In the genomic region with DNA sequence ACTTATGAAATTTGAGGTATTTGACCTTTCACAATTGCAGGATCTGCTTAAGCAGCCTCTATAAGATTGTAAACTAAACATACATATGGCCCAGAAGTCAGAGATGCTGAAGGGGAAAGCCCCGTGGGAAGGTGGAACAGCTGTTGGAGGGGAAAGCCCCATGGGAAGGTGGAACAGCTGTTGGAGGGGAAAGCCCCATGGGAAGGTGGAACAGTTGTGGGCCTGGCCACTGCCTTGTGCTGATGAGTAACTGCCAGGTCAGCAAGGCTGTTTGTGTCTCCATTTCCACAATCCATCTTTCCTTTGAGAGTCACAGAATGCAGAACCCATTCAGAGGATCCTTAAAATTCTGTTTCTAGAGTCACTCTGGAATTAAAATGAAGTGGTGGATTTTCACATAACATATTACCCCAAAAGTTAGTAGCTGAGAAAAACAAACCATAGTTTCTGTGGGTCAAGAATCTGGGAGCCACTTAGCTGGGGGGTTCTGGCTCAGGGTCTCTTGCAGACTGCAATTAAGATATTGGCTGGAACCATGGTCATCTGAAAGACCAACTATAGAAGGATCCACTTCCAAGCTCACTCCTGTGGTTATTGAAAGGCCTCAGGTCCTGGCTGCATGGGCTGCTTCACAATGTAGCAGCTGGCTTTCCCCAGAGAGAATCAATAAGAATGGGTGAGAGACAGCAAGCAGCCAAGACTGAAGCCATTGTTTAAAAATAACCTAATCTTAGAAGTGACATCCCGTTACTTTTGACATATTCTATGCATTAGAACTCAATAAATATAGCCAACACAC, we compare ENCODE assay signal across 13 cellular contexts.
DNase-seq lines count a peak whose midpoint lies in the region; ATAC-seq and TF ChIP-seq lines count a peak whose summit lies in the region.
"Had no signal": no experiment of that assay in that cellular context is flagged by ENCODE, and none has a peak within 500 bp of the region (broad histone marks: within the 10 kb centered on the region; RNA-seq: fewer than 3 reads in every experiment).

No MANE protein-coding gene starts in this region.

- WGBS in heart left ventricle, 4 donors: 49 to 67% (median 60%) methylated on average over 2 of the region's 2 CpGs

- H3K27me3 ChIP-seq in heart left ventricle: no peaks in the 10 kb centered on the region
- H3K27me3 ChIP-seq in effector memory CD4-positive, alpha-beta T cell (replicated peaks; ENCODE audit: control insufficient read depth, insufficient read depth, low read length, poor library complexity, severe bottlenecking): no peaks in the 10 kb centered on the region

- TF ChIP-seq POLR2A in heart left ventricle (IDR thresholded peaks at IDR 0.05): no peak

- H3K4me3 Mint-ChIP-seq in activated naive CD4-positive, alpha-beta T cell treated with anti-CD3 and anti-CD28 coated beads for 36 hours: no peak overlapping the region
- no peak overlapping the region for H3K4me3 Mint-ChIP-seq in activated naive CD4-positive, alpha-beta T cell treated with anti-CD3 and anti-CD28 coated beads, Interleukin-2, amount 10 ng/mL, durations not matched to agents 7 days and 5 days
- H3K4me3 Mint-ChIP-seq in Calu3 (ENCODE audit: low read depth, unreplicated experiment): no peak overlapping the region
- H3K4me3 Mint-ChIP-seq: CD8-positive, alpha-beta T cell; central memory CD8-positive, alpha-beta T cell; T-helper 1 cell treated with Interleukin-12 subunit alpha and Interleukin-12 subunit beta and Interleukin-4 antibody, amounts not matched to agents 30 μg/mL and 1 μg/mL, for 36 hours had no signal

- DNase-seq in activated naive CD4-positive, alpha-beta T cell treated with anti-CD3 and anti-CD28 coated beads for 36 hours: peak; percentile 64
- DNase-seq in activated naive CD4-positive, alpha-beta T cell treated with anti-CD3 and anti-CD28 coated beads, Interleukin-2, amount 10 ng/mL, durations not matched to agents 7 days and 5 days: no peak
- DNase-seq in NCI-H69 (lab: John Stamatoyannopoulos, UW) (peak; percentile 24), Calu3 (no peak), heart left ventricle (no peak)
- DNase-seq in stimulated activated CD8-positive, alpha-beta memory T cell treated with anti-CD3 and anti-CD28 coated beads, Interleukin-4, amount 100 ng/mL, for 48 hours: peak; percentile 26
- DNase-seq in effector memory CD4-positive, alpha-beta T cell: no peak
- DNase-seq: CD8-positive, alpha-beta T cell; midbrain had no signal

- ATAC-seq in HG02642 (IDR thresholded peaks at IDR 0.05; ENCODE audit: poor library complexity, unreplicated experiment): peak; percentile 99
- no peak for ATAC-seq in heart left ventricle
- ATAC-seq: CD8-positive, alpha-beta T cell had no signal

- BruUV-seq in Calu3 (replicated peaks; lab: Mats Ljungman, UMichigan): no TSS peak

- intact Hi-C loops in activated naive CD4-positive, alpha-beta T cell treated with anti-CD3 and anti-CD28 coated beads for 36 hours (cut with micrococcal nuclease): no loop called here
- intact Hi-C loops in Calu3 (cut with micrococcal nuclease; ENCODE audit: unreplicated experiment): no loop called here
- intact Hi-C loops in heart left ventricle (cut with DNase I): no loop called here

- H3K9me3 ChIP-seq in heart left ventricle: no peaks in the 10 kb centered on the region
- H3K9me3 ChIP-seq in effector memory CD4-positive, alpha-beta T cell (ENCODE audit: control insufficient read depth, low read length): no peaks in the 10 kb centered on the region

- no peak overlapping the region for H3K27ac ChIP-seq in heart left ventricle
- H3K27ac ChIP-seq in effector memory CD4-positive, alpha-beta T cell (ENCODE audit: insufficient read depth, low read length, poor library complexity, severe bottlenecking): no peak overlapping the region
- H3K27ac ChIP-seq: KMS-11 had no signal

- H3K4me1 ChIP-seq in heart left ventricle: peaks cover 0 to 24% (median 3%) of the 10 kb centered on the region in 12 donors
- no peaks in the 10 kb centered on the region for H3K4me1 ChIP-seq in effector memory CD4-positive, alpha-beta T cell (ENCODE audit: control insufficient read depth, insufficient read depth, low read length, poor library complexity, severe bottlenecking)

- no peak overlapping the region for H3K4me3 ChIP-seq in heart left ventricle
- no peak overlapping the region for H3K4me3 ChIP-seq in effector memory CD4-positive, alpha-beta T cell (ENCODE audit: insufficient read depth, low read depth, low read length, poor library complexity, severe bottlenecking)

- H3K36me3 ChIP-seq in heart left ventricle: no peaks in the 10 kb centered on the region
- no peaks in the 10 kb centered on the region for H3K36me3 ChIP-seq in effector memory CD4-positive, alpha-beta T cell (ENCODE audit: control insufficient read depth, insufficient read depth, low read length)

- H3K36me3 Mint-ChIP-seq in activated naive CD4-positive, alpha-beta T cell treated with anti-CD3 and anti-CD28 coated beads for 36 hours (ENCODE audit: low read depth): no peaks in the 10 kb centered on the region
- no peaks in the 10 kb centered on the region for H3K36me3 Mint-ChIP-seq in activated naive CD4-positive, alpha-beta T cell treated with anti-CD3 and anti-CD28 coated beads, Interleukin-2, amount 10 ng/mL, durations not matched to agents 7 days and 5 days
- no peaks in the 10 kb centered on the region for H3K36me3 Mint-ChIP-seq in Calu3 (ENCODE audit: insufficient read depth, unreplicated experiment)
- H3K36me3 Mint-ChIP-seq: CD8-positive, alpha-beta T cell had no signal

- H3K4me1 Mint-ChIP-seq in activated naive CD4-positive, alpha-beta T cell treated with anti-CD3 and anti-CD28 coated beads for 36 hours (ENCODE audit: low read depth): peaks cover 3% of the 10 kb centered on the region
- H3K4me1 Mint-ChIP-seq in activated naive CD4-positive, alpha-beta T cell treated with anti-CD3 and anti-CD28 coated beads, Interleukin-2, amount 10 ng/mL, durations not matched to agents 7 days and 5 days: no peaks in the 10 kb centered on the region
- peaks cover under 1% of the 10 kb centered on the region for H3K4me1 Mint-ChIP-seq in Calu3 (ENCODE audit: low read depth, unreplicated experiment)
- H3K4me1 Mint-ChIP-seq: central memory CD8-positive, alpha-beta T cell had no signal

- H3K9me3 Mint-ChIP-seq in activated naive CD4-positive, alpha-beta T cell treated with anti-CD3 and anti-CD28 coated beads for 36 hours: no peaks in the 10 kb centered on the region
- no peaks in the 10 kb centered on the region for H3K9me3 Mint-ChIP-seq in activated naive CD4-positive, alpha-beta T cell treated with anti-CD3 and anti-CD28 coated beads, Interleukin-2, amount 10 ng/mL, durations not matched to agents 7 days and 5 days
- H3K9me3 Mint-ChIP-seq in Calu3 (ENCODE audit: low read depth, unreplicated experiment): no peaks in the 10 kb centered on the region
- H3K9me3 Mint-ChIP-seq: CD8-positive, alpha-beta T cell; central memory CD8-positive, alpha-beta T cell; T-helper 1 cell treated with Interleukin-12 subunit alpha and Interleukin-12 subunit beta and Interleukin-4 antibody, amounts not matched to agents 30 μg/mL and 1 μg/mL, for 36 hours had no signal

- TF ChIP-seq CTCF in Calu3 (IDR thresholded peaks at IDR 0.05; ENCODE audit: unreplicated experiment) (no peak), heart left ventricle (IDR thresholded peaks at IDR 0.05) (no peak)

- CTCF ChIA-PET in activated naive CD4-positive, alpha-beta T cell treated with anti-CD3 and anti-CD28 coated beads for 36 hours (lab: Charles Lee): interaction anchor here (1.0 to 1.6 kb wide), 2 partner anchors 12 to 366 kb away, joined by 3 to 4 read pairs; no protein-coding TSS in a partner anchor
- CTCF ChIA-PET in activated naive CD4-positive, alpha-beta T cell treated with anti-CD3 and anti-CD28 coated beads, Interleukin-2, amount 10 ng/mL, durations not matched to agents 7 days and 5 days (lab: Charles Lee): no interaction called here
- CTCF ChIA-PET in Calu3 (lab: Charles Lee): no interaction called here

- no peak overlapping the region for H3K27ac Mint-ChIP-seq in activated naive CD4-positive, alpha-beta T cell treated with anti-CD3 and anti-CD28 coated beads for 36 hours
- H3K27ac Mint-ChIP-seq in activated naive CD4-positive, alpha-beta T cell treated with anti-CD3 and anti-CD28 coated beads, Interleukin-2, amount 10 ng/mL, durations not matched to agents 7 days and 5 days: no peak overlapping the region
- H3K27ac Mint-ChIP-seq in Calu3 (ENCODE audit: unreplicated experiment): no peak overlapping the region
- H3K27ac Mint-ChIP-seq: CD8-positive, alpha-beta T cell; T-helper 1 cell treated with Interleukin-12 subunit alpha and Interleukin-12 subunit beta and Interleukin-4 antibody, amounts not matched to agents 30 μg/mL and 1 μg/mL, for 36 hours had no signal

- H3K27me3 Mint-ChIP-seq in activated naive CD4-positive, alpha-beta T cell treated with anti-CD3 and anti-CD28 coated beads for 36 hours (ENCODE audit: low read depth): peaks cover 13% of the 10 kb centered on the region
- H3K27me3 Mint-ChIP-seq in activated naive CD4-positive, alpha-beta T cell treated with anti-CD3 and anti-CD28 coated beads, Interleukin-2, amount 10 ng/mL, durations not matched to agents 7 days and 5 days: peaks cover 3% of the 10 kb centered on the region
- no peaks in the 10 kb centered on the region for H3K27me3 Mint-ChIP-seq in Calu3 (ENCODE audit: unreplicated experiment)

Comparison
In these comparisons a context has a peak if more than half of its experiments do, and no peak if none do; other contexts are left out.
1. DNase-seq: peak in activated naive CD4-positive, alpha-beta T cell treated with anti-CD3 and anti-CD28 coated beads for 36 hours (single experiment), NCI-H69 (single experiment) and stimulated activated CD8-positive, alpha-beta memory T cell treated with anti-CD3 and anti-CD28 coated beads, Interleukin-4, amount 100 ng/mL, for 48 hours (single experiment); none in activated naive CD4-positive, alpha-beta T cell treated with anti-CD3 and anti-CD28 coated beads, Interleukin-2, amount 10 ng/mL, durations not matched to agents 7 days and 5 days (single experiment), Calu3 (single experiment), heart left ventricle (0 of 5) and effector memory CD4-positive, alpha-beta T cell (0 of 3).